25 cellular contexts compared by ENCODE assay signal in the genomic region with DNA sequence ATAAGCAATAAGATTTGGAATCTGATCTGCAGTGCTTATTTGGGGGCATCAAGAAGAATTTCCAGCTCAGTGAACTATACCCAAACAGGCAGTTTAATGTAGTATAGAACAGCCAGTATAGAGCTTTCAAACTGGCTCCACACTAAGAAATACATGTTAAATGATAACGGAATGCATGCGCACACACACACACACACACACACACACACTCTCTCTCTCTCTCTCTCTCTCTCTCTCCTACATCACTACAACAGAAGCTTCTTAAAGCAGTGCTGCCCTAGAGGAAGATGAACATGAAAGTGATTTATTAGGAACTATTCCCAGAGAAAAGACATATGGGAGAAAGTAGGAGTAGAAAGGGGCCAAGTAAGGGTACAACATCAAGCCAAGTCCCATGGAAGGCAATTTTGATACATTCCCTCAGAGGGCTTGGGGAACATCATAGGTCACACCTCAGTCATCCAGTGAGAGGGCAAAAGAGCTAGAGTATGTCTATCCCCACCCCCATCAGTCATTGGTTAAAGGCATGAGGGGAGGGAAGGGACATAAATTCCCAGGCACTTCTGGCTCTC.
"Had no signal": no experiment of that assay in that cellular context is flagged by ENCODE, and none has a peak within 500 bp of the region (broad histone marks: within the 10 kb centered on the region; RNA-seq: fewer than 3 reads in every experiment).

No MANE protein-coding gene starts in this region.

- H3K27ac ChIP-seq: coronary artery, esophagus muscularis mucosa, foreskin keratinocyte, gastroesophageal sphincter, heart left ventricle, hepatocyte, left ventricle myocardium inferior, lower lobe of right lung, neutrophil, pancreas, sigmoid colon, stomach, thyroid gland had no signal

- H3K36me3 ChIP-seq: neutrophil, pancreas, thyroid gland had no signal

- H3K9me3 ChIP-seq: esophagus muscularis mucosa, gastroesophageal sphincter, heart left ventricle, left ventricle myocardium inferior, lower lobe of right lung, neutrophil, pancreas, sigmoid colon, stomach, thyroid gland had no signal

- FAIRE-seq: endothelial cell of umbilical vein, kidney, pancreas, urothelium cell line had no signal

- H3K79me2 ChIP-seq: hepatocyte had no signal

- H3K4me2 ChIP-seq: hepatocyte had no signal

- DNase-seq: dermis blood vessel endothelial cell; effector memory CD4-positive, alpha-beta T cell; foreskin keratinocyte; heart left ventricle; kidney; left ventricle myocardium inferior; lower lobe of right lung; naive thymus-derived CD8-positive, alpha-beta T cell; retina; sigmoid colon; stimulated activated CD4-positive, alpha-beta T cell treated with anti-CD3 and anti-CD28 coated beads, Interleukin-2, amount 100 ng/mL, for 24 hours; stimulated activated CD4-positive, alpha-beta T cell treated with anti-CD3 and anti-CD28 coated beads, Interleukin-4, amount 100 ng/mL, for 24 hours; stimulated activated naive CD4-positive, alpha-beta T cell treated with Interleukin-2 at 50 U/mL for 16 hours; stomach; thyroid gland; trophoblast cell had no signal

- H3K4me1 ChIP-seq: esophagus muscularis mucosa, foreskin keratinocyte, gastroesophageal sphincter, heart left ventricle, left ventricle myocardium inferior, lower lobe of right lung, thyroid gland had no signal

- H3K27me3 ChIP-seq: esophagus muscularis mucosa, gastroesophageal sphincter, heart left ventricle, hepatocyte, pancreas, sigmoid colon, thyroid gland had no signal

- H3K4me3 ChIP-seq: coronary artery, esophagus muscularis mucosa, gastroesophageal sphincter, heart left ventricle, hepatocyte, left ventricle myocardium inferior, lower lobe of right lung, pancreas, sigmoid colon, stomach, thyroid gland had no signal

- ATAC-seq: foreskin keratinocyte; gastroesophageal sphincter; lower lobe of right lung; naive thymus-derived CD8-positive, alpha-beta T cell; stimulated activated effector memory CD8-positive, alpha-beta T cell treated with anti-CD3 and anti-CD28 coated beads, Interleukin-12 subunit alpha, Interleukin-12 subunit beta, amount 100 ng/mL, for 72 hours had no signal

- H2AFZ ChIP-seq: hepatocyte had no signal
